ENCODE assay signal across 17 cellular contexts in genomic region chr1:44511363-44511762, GRCh38.
DNase-seq lines count a peak whose midpoint lies in the region; ATAC-seq lines count a peak whose summit lies in the region.
"Had no signal": no experiment of that assay in that cellular context is flagged by ENCODE, and none has a peak within 500 bp of the region (broad histone marks: within the 10 kb centered on the region; RNA-seq: fewer than 3 reads in every experiment).

No MANE protein-coding gene starts in this region.

- intact Hi-C loops in posterior cingulate gyrus (cut with DNase I), result no loop called here

- H3K9me3 Mint-ChIP-seq in activated T-cell treated with anti-CD3 and anti-CD28 coated beads, Interleukin-2, amount 50 U/mL, for 72 hours, result no peaks in the 10 kb centered on the region
- no peaks in the 10 kb centered on the region for H3K9me3 Mint-ChIP-seq in activated T-cell treated with anti-CD3 and anti-CD28 coated beads, Interleukin-2, amount 50 U/mL, for 24 hours
- no peaks in the 10 kb centered on the region for H3K9me3 Mint-ChIP-seq in activated T-helper 17 cell treated with anti-CD3 and anti-CD28 coated beads, Interleukin-2, amount 50 U/mL, for 72 hours

- no peak for ATAC-seq in activated T-cell treated with anti-CD3 and anti-CD28 coated beads, Interleukin-2, amount 50 U/mL, for 72 hours (replicated peaks in 1 of 2)
- ATAC-seq in activated T-helper 17 cell treated with anti-CD3 and anti-CD28 coated beads, Interleukin-2, amount 50 U/mL, for 72 hours (replicated peaks), result no peak
- ATAC-seq: PC-3 had no signal

- H3K27me3 ChIP-seq in layer of hippocampus (ENCODE audit: control insufficient read depth, insufficient read depth, low read length), result no peaks in the 10 kb centered on the region

- in situ Hi-C loops in ACHN (cut with HindIII; ENCODE audit: low pct_ligation_motif_present, low pct_unique_long_range_greater_than_20kb, low sequenced_read_pairs), result no loop called here

- H3K4me1 Mint-ChIP-seq in activated T-cell treated with anti-CD3 and anti-CD28 coated beads, Interleukin-2, amount 50 U/mL, for 72 hours (ENCODE audit: low read depth), result peaks cover 24% of the 10 kb centered on the region
- H3K4me1 Mint-ChIP-seq in activated T-cell treated with anti-CD3 and anti-CD28 coated beads, Interleukin-2, amount 50 U/mL, for 24 hours (ENCODE audit: low read depth), result peaks cover 11% of the 10 kb centered on the region
- H3K4me1 Mint-ChIP-seq in activated T-helper 17 cell treated with anti-CD3 and anti-CD28 coated beads, Interleukin-2, amount 50 U/mL, for 72 hours, result peaks cover 10% of the 10 kb centered on the region

- DNase-seq in activated T-cell treated with anti-CD3 and anti-CD28 coated beads, Interleukin-2, amount 50 U/mL, for 72 hours, result no peak
- no peak for DNase-seq in activated T-cell treated with anti-CD3 and anti-CD28 coated beads, Interleukin-2, amount 50 U/mL, for 24 hours
- no peak for DNase-seq in posterior cingulate gyrus
- DNase-seq in ACHN, result no peak
- DNase-seq: AML-193, COR-L47, EL, GOT3, KG1, NCI-H1436 treated with DMSO at 0.1 percent for 48 hours, NCI-H2029 treated with DMSO at 0.1 percent for 48 hours, NCI-H510A, NCI-H774, PC-3 had no signal

- no peaks in the 10 kb centered on the region for H3K36me3 Mint-ChIP-seq in activated T-cell treated with anti-CD3 and anti-CD28 coated beads, Interleukin-2, amount 50 U/mL, for 72 hours (ENCODE audit: insufficient read depth in 2 of 2)
- H3K36me3 Mint-ChIP-seq in activated T-cell treated with anti-CD3 and anti-CD28 coated beads, Interleukin-2, amount 50 U/mL, for 24 hours (ENCODE audit: low read depth), result no peaks in the 10 kb centered on the region
- no peaks in the 10 kb centered on the region for H3K36me3 Mint-ChIP-seq in activated T-helper 17 cell treated with anti-CD3 and anti-CD28 coated beads, Interleukin-2, amount 50 U/mL, for 72 hours (ENCODE audit: low read depth)

- peaks cover 33% of the 10 kb centered on the region for H3K27me3 Mint-ChIP-seq in activated T-cell treated with anti-CD3 and anti-CD28 coated beads, Interleukin-2, amount 50 U/mL, for 72 hours (ENCODE audit: low read depth)
- peaks cover 39% of the 10 kb centered on the region for H3K27me3 Mint-ChIP-seq in activated T-cell treated with anti-CD3 and anti-CD28 coated beads, Interleukin-2, amount 50 U/mL, for 24 hours
- H3K27me3 Mint-ChIP-seq in activated T-helper 17 cell treated with anti-CD3 and anti-CD28 coated beads, Interleukin-2, amount 50 U/mL, for 72 hours, result peaks cover 28% of the 10 kb centered on the region

- H3K27ac ChIP-seq in layer of hippocampus (ENCODE audit: low read depth, low read length) (peak overlapping the region; percentile 46), temporal lobe (ENCODE audit: low read depth, low read length) (peak overlapping the region; percentile 85)

- H3K27ac Mint-ChIP-seq in activated T-cell treated with anti-CD3 and anti-CD28 coated beads, Interleukin-2, amount 50 U/mL, for 72 hours, result peak overlapping the region; percentile 87
- no peak overlapping the region for H3K27ac Mint-ChIP-seq in activated T-cell treated with anti-CD3 and anti-CD28 coated beads, Interleukin-2, amount 50 U/mL, for 24 hours
- peak overlapping the region; percentile 69 for H3K27ac Mint-ChIP-seq in activated T-helper 17 cell treated with anti-CD3 and anti-CD28 coated beads, Interleukin-2, amount 50 U/mL, for 72 hours

- H3K4me3 Mint-ChIP-seq in activated T-cell treated with anti-CD3 and anti-CD28 coated beads, Interleukin-2, amount 50 U/mL, for 72 hours, result peak overlapping the region; percentile 28 to 31
- H3K4me3 Mint-ChIP-seq in activated T-cell treated with anti-CD3 and anti-CD28 coated beads, Interleukin-2, amount 50 U/mL, for 24 hours, result no peak overlapping the region
- H3K4me3 Mint-ChIP-seq in activated T-helper 17 cell treated with anti-CD3 and anti-CD28 coated beads, Interleukin-2, amount 50 U/mL, for 72 hours, result peak overlapping the region; percentile 13
